9 cellular contexts compared by ENCODE assay signal in genomic region chr19:15108145-15108844, GRCh38. TPM values are rescaled to one million over a fixed set of nuclear protein-coding genes. Genes with fewer than 3 reads are reported as not detected.
DNase-seq lines count a peak whose midpoint lies in the region; ATAC-seq, FAIRE-seq and TF ChIP-seq lines count a peak whose summit lies in the region.
"Had no signal": no experiment of that assay in that cellular context is flagged by ENCODE, and none has a peak within 500 bp of the region (broad histone marks: within the 10 kb centered on the region; RNA-seq: fewer than 3 reads in every experiment).

No MANE protein-coding gene starts in this region.

- no peak for FAIRE-seq in D721Med (lab: Jason Lieb, UNC)
- FAIRE-seq: bronchial epithelial cell had no signal

- no peak for ATAC-seq in activated T-helper 17 cell treated with anti-CD3 and anti-CD28 coated beads, Interleukin-2, amount 50 U/mL, for 72 hours (replicated peaks)
- peak; percentile 11 to 62 (median 44) for ATAC-seq in heart right ventricle
- ATAC-seq in activated CD8-positive, alpha-beta memory T cell treated with anti-CD3 and anti-CD28 coated beads, Interleukin-2, amount 10 ng/mL, durations not matched to agents 7 days and 5 days: no peak

- peak overlapping the region; percentile 47 for H3K4me3 Mint-ChIP-seq in activated T-helper 17 cell treated with anti-CD3 and anti-CD28 coated beads, Interleukin-2, amount 50 U/mL, for 72 hours
- H3K4me3 Mint-ChIP-seq in progenitor cell of endocrine pancreas (ENCODE audit: low read depth) (peak overlapping the region; percentile 73), CD14-positive monocyte (peak overlapping the region in 1 of 2 donors; percentile 51)
- H3K4me3 Mint-ChIP-seq in activated CD8-positive, alpha-beta memory T cell treated with anti-CD3 and anti-CD28 coated beads, Interleukin-2, amount 10 ng/mL, durations not matched to agents 7 days and 5 days: no peak overlapping the region

- H3K27ac Mint-ChIP-seq in activated T-helper 17 cell treated with anti-CD3 and anti-CD28 coated beads, Interleukin-2, amount 50 U/mL, for 72 hours: peak overlapping the region; percentile 8
- no peak overlapping the region for H3K27ac Mint-ChIP-seq in progenitor cell of endocrine pancreas
- H3K27ac Mint-ChIP-seq in activated CD8-positive, alpha-beta memory T cell treated with anti-CD3 and anti-CD28 coated beads, Interleukin-2, amount 10 ng/mL, durations not matched to agents 7 days and 5 days: no peak overlapping the region
- H3K27ac Mint-ChIP-seq in CD14-positive monocyte: no peak overlapping the region

- H3K4me3 ChIP-seq in heart right ventricle: peak overlapping the region; percentile 74 to 96 (median 90)

- peaks cover 8% of the 10 kb centered on the region for H3K9me3 Mint-ChIP-seq in activated T-helper 17 cell treated with anti-CD3 and anti-CD28 coated beads, Interleukin-2, amount 50 U/mL, for 72 hours
- peaks cover 11% of the 10 kb centered on the region for H3K9me3 Mint-ChIP-seq in progenitor cell of endocrine pancreas (ENCODE audit: low read depth)
- H3K9me3 Mint-ChIP-seq in activated CD8-positive, alpha-beta memory T cell treated with anti-CD3 and anti-CD28 coated beads, Interleukin-2, amount 10 ng/mL, durations not matched to agents 7 days and 5 days (ENCODE audit: low read depth): peaks cover 13% of the 10 kb centered on the region
- H3K9me3 Mint-ChIP-seq in CD14-positive monocyte: peaks cover 15 to 33% (median 23%) of the 10 kb centered on the region in 7 donors

- H3K4me1 ChIP-seq in heart right ventricle: peaks cover 0 to 21% (median 15%) of the 10 kb centered on the region in 9 donors

- peaks cover 5% of the 10 kb centered on the region for H3K4me1 Mint-ChIP-seq in activated T-helper 17 cell treated with anti-CD3 and anti-CD28 coated beads, Interleukin-2, amount 50 U/mL, for 72 hours
- H3K4me1 Mint-ChIP-seq in progenitor cell of endocrine pancreas (ENCODE audit: low read depth) (peaks cover 6% of the 10 kb centered on the region), CD14-positive monocyte (peaks cover 10% of the 10 kb centered on the region)
- H3K4me1 Mint-ChIP-seq in activated CD8-positive, alpha-beta memory T cell treated with anti-CD3 and anti-CD28 coated beads, Interleukin-2, amount 10 ng/mL, durations not matched to agents 7 days and 5 days: peaks cover 7% of the 10 kb centered on the region

- no peaks in the 10 kb centered on the region for H3K36me3 Mint-ChIP-seq in activated T-helper 17 cell treated with anti-CD3 and anti-CD28 coated beads, Interleukin-2, amount 50 U/mL, for 72 hours (ENCODE audit: low read depth)
- H3K36me3 Mint-ChIP-seq in progenitor cell of endocrine pancreas (ENCODE audit: insufficient read depth): peaks cover 7% of the 10 kb centered on the region
- peaks cover 6% of the 10 kb centered on the region for H3K36me3 Mint-ChIP-seq in activated CD8-positive, alpha-beta memory T cell treated with anti-CD3 and anti-CD28 coated beads, Interleukin-2, amount 10 ng/mL, durations not matched to agents 7 days and 5 days
- H3K36me3 Mint-ChIP-seq in CD14-positive monocyte: peaks cover 0 to 6% of the 10 kb centered on the region in 2 donors

- WGBS in heart right ventricle, 2 donors: 32 to 36% methylated on average over 10 of the region's 10 CpGs

- DNase-seq in ELR (ENCODE audit: low read depth) (peak; percentile 25), heart right ventricle (no peak), progenitor cell of endocrine pancreas (ENCODE audit: low spot score, unreplicated experiment) (no peak), D721Med (ENCODE audit: insufficient read length, low spot score) (no peak), CD14-positive monocyte (ENCODE audit: low spot score) (no peak)
- no peak for DNase-seq in stimulated activated CD4-positive, alpha-beta T cell treated with anti-CD3 and anti-CD28 coated beads, Interleukin-12 subunit alpha, Interleukin-12 subunit beta, amount 100 ng/mL, for 4 hours
- no peak for DNase-seq in activated CD8-positive, alpha-beta memory T cell treated with anti-CD3 and anti-CD28 coated beads, Interleukin-2, amount 10 ng/mL, durations not matched to agents 7 days and 5 days

- no peak for TF ChIP-seq CTCF in heart right ventricle (IDR thresholded peaks at IDR 0.05)
- TF ChIP-seq CTCF in progenitor cell of endocrine pancreas (IDR thresholded peaks at IDR 0.05; ENCODE audit: unreplicated experiment): no peak
- TF ChIP-seq CTCF in D721Med (IDR thresholded peaks at IDR 0.05; ENCODE audit: insufficient read depth, missing control alignments): no peak
- TF ChIP-seq CTCF in CD14-positive monocyte (IDR thresholded peaks at IDR 0.05): no peak

- peaks cover 0 to 20% (median 0%) of the 10 kb centered on the region in 7 donors for H3K27me3 ChIP-seq in heart right ventricle

- peaks cover 0 to 46% (median 35%) of the 10 kb centered on the region in 9 donors for H3K36me3 ChIP-seq in heart right ventricle

- peak overlapping the region; percentile 91 to 98 (median 97) for H3K27ac ChIP-seq in heart right ventricle

- CTCF ChIA-PET in activated CD8-positive, alpha-beta memory T cell treated with anti-CD3 and anti-CD28 coated beads, Interleukin-2, amount 10 ng/mL, durations not matched to agents 7 days and 5 days (lab: Charles Lee): no interaction called here

- H3K9me3 ChIP-seq in heart right ventricle: peaks cover 0 to 19% (median 12%) of the 10 kb centered on the region in 11 donors

- peaks cover 14% of the 10 kb centered on the region for H3K27me3 Mint-ChIP-seq in activated T-helper 17 cell treated with anti-CD3 and anti-CD28 coated beads, Interleukin-2, amount 50 U/mL, for 72 hours
- H3K27me3 Mint-ChIP-seq in progenitor cell of endocrine pancreas (peaks cover 17% of the 10 kb centered on the region), CD14-positive monocyte (ENCODE audit: low read depth in 3 of 3) (peaks cover 33 to 52% (median 40%) of the 10 kb centered on the region in 3 donors)
- H3K27me3 Mint-ChIP-seq in activated CD8-positive, alpha-beta memory T cell treated with anti-CD3 and anti-CD28 coated beads, Interleukin-2, amount 10 ng/mL, durations not matched to agents 7 days and 5 days: peaks cover 29% of the 10 kb centered on the region

- intact Hi-C loops in heart right ventricle (cut with DNase I) (loop anchor here in 3 of 10 donors (10.0 kb wide), 3 partner anchors 137 to 347 kb away; no protein-coding TSS in a partner anchor), CD14-positive monocyte (cut with micrococcal nuclease) (loop anchor here in 1 of 2 donors (10.0 kb wide), 1 partner anchor 447 kb away; no protein-coding TSS in a partner anchor)

RNA-seq across cellular contexts. Expression of gene SYDE1, which starts 1.1 kb away (rescaled TPM):
- 1 to 10 TPM in 1 of 2 donors, under 1 TPM in 1; 0.26 to 2.6 TPM for total RNA-seq in activated T-helper 17 cell treated with anti-CD3 and anti-CD28 coated beads, Interleukin-2, amount 50 U/mL, for 72 hours
- total RNA-seq in heart right ventricle (10 to 100 TPM; 11.5 to 17.1 (median 13.1) TPM), progenitor cell of endocrine pancreas (5.0 and 5.7 TPM in 2 replicates)
- polyA plus RNA-seq in heart right ventricle (10 to 100 TPM in 1 of 2 donors, 1 to 10 TPM in 1; 9.4 to 12.9 TPM), CD14-positive monocyte (not detected)
- total RNA-seq in activated CD8-positive, alpha-beta memory T cell treated with anti-CD3 and anti-CD28 coated beads, Interleukin-2, amount 10 ng/mL, durations not matched to agents 7 days and 5 days: under 1 TPM; 0.07 to 0.09 TPM

RNA-seq across cellular contexts. Expression of gene OR1I1, which starts 26.3 kb away (rescaled TPM):
- total RNA-seq in activated T-helper 17 cell treated with anti-CD3 and anti-CD28 coated beads, Interleukin-2, amount 50 U/mL, for 72 hours: not detected
- total RNA-seq in heart right ventricle (not detected), progenitor cell of endocrine pancreas (not detected in 2 replicates)
- polyA plus RNA-seq in heart right ventricle (not detected), CD14-positive monocyte (not detected)
- total RNA-seq in activated CD8-positive, alpha-beta memory T cell treated with anti-CD3 and anti-CD28 coated beads, Interleukin-2, amount 10 ng/mL, durations not matched to agents 7 days and 5 days: not detected
- total RNA-seq: bronchial epithelial cell had no signal

RNA-seq across cellular contexts. Expression of gene CASP14, which starts 59.0 kb away (rescaled TPM):
- total RNA-seq in activated T-helper 17 cell treated with anti-CD3 and anti-CD28 coated beads, Interleukin-2, amount 50 U/mL, for 72 hours: not detected
- total RNA-seq in heart right ventricle (not detected), progenitor cell of endocrine pancreas (not detected in 2 replicates)
- polyA plus RNA-seq in heart right ventricle (not detected), CD14-positive monocyte (not detected)
- not detected for total RNA-seq in activated CD8-positive, alpha-beta memory T cell treated with anti-CD3 and anti-CD28 coated beads, Interleukin-2, amount 10 ng/mL, durations not matched to agents 7 days and 5 days
- total RNA-seq: bronchial epithelial cell had no signal

Comparison
In these comparisons a context has a peak if more than half of its experiments do, and no peak if none do; other contexts are left out.
1. ATAC-seq: peak in heart right ventricle (8 of 8); none in activated T-helper 17 cell treated with anti-CD3 and anti-CD28 coated beads, Interleukin-2, amount 50 U/mL, for 72 hours (single experiment) and activated CD8-positive, alpha-beta memory T cell treated with anti-CD3 and anti-CD28 coated beads, Interleukin-2, amount 10 ng/mL, durations not matched to agents 7 days and 5 days (single experiment).